In the genomic region with DNA sequence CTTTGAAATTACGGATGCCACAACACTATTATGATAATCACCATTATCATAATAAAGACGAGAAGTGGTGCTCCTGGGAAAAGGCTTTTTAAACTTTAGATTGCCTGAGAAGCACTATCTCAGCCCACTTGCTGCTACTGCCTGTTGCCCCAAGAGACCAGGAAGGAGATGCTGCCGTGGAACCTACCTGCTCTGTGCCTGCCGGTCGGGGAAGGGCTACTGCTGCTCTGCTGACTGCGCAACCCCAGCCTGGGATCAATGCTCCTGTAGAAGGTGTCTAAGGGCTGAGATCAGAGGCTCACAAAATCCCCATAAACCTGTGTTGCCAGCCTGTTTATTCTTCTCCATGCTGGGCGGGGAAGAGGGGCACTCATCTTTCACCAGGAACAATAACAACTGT, we compare ENCODE assay signal across 21 cellular contexts.
"Had no signal": no experiment of that assay in that cellular context is flagged by ENCODE, and none has a peak within 500 bp of the region (broad histone marks: within the 10 kb centered on the region; RNA-seq: fewer than 3 reads in every experiment).

No MANE protein-coding gene starts in this region.

- ATAC-seq: activated T-helper 17 cell treated with anti-CD3 and anti-CD28 coated beads, Interleukin-2, amount 50 U/mL, for 72 hours; T-helper 17 cell had no signal

- H3K36me3 Mint-ChIP-seq: activated naive CD8-positive, alpha-beta T cell had no signal

- H3K4me3 Mint-ChIP-seq: activated CD4-positive, alpha-beta memory T cell treated with anti-CD3 and anti-CD28 coated beads, Interleukin-2, amount 10 ng/mL, durations not matched to agents 7 days and 5 days; activated CD4-positive, alpha-beta T cell treated with anti-CD3 and anti-CD28 coated beads, Interleukin-2, amount 10 ng/mL, durations not matched to agents 7 days and 5 days; activated naive CD4-positive, alpha-beta T cell treated with anti-CD3 and anti-CD28 coated beads for 36 hours; activated naive CD8-positive, alpha-beta T cell; activated T-helper 17 cell treated with anti-CD3 and anti-CD28 coated beads, Interleukin-2, amount 50 U/mL, for 72 hours; T-helper 17 cell had no signal

- H3K27ac Mint-ChIP-seq: activated CD4-positive, alpha-beta memory T cell treated with anti-CD3 and anti-CD28 coated beads, Interleukin-2, amount 10 ng/mL, durations not matched to agents 7 days and 5 days; activated CD4-positive, alpha-beta T cell treated with anti-CD3 and anti-CD28 coated beads, Interleukin-2, amount 10 ng/mL, durations not matched to agents 7 days and 5 days; activated naive CD4-positive, alpha-beta T cell treated with anti-CD3 and anti-CD28 coated beads for 36 hours; activated naive CD8-positive, alpha-beta T cell; activated T-helper 17 cell treated with anti-CD3 and anti-CD28 coated beads, Interleukin-2, amount 50 U/mL, for 72 hours; T-helper 17 cell had no signal

- H3K27me3 Mint-ChIP-seq: activated CD4-positive, alpha-beta memory T cell treated with anti-CD3 and anti-CD28 coated beads, Interleukin-2, amount 10 ng/mL, durations not matched to agents 7 days and 5 days; activated CD4-positive, alpha-beta T cell treated with anti-CD3 and anti-CD28 coated beads, Interleukin-2, amount 10 ng/mL, durations not matched to agents 7 days and 5 days; activated naive CD8-positive, alpha-beta T cell; activated T-helper 17 cell treated with anti-CD3 and anti-CD28 coated beads, Interleukin-2, amount 50 U/mL, for 72 hours; T-helper 17 cell had no signal

- H3K4me1 Mint-ChIP-seq: activated CD4-positive, alpha-beta memory T cell treated with anti-CD3 and anti-CD28 coated beads, Interleukin-2, amount 10 ng/mL, durations not matched to agents 7 days and 5 days; activated CD4-positive, alpha-beta T cell treated with anti-CD3 and anti-CD28 coated beads, Interleukin-2, amount 10 ng/mL, durations not matched to agents 7 days and 5 days; activated T-helper 17 cell treated with anti-CD3 and anti-CD28 coated beads, Interleukin-2, amount 50 U/mL, for 72 hours; T-helper 17 cell had no signal

- DNase-seq: activated CD4-positive, alpha-beta memory T cell treated with anti-CD3 and anti-CD28 coated beads, Interleukin-2, amount 10 ng/mL, durations not matched to agents 7 days and 5 days; activated CD4-positive, alpha-beta T cell treated with anti-CD3 and anti-CD28 coated beads, Interleukin-2, amount 10 ng/mL, durations not matched to agents 7 days and 5 days; activated CD4-positive, CD25-positive, alpha-beta regulatory T cell; activated gamma-delta T cell; activated naive CD4-positive, alpha-beta T cell treated with anti-CD3 and anti-CD28 coated beads for 36 hours; activated T-cell treated with anti-CD3 and anti-CD28 coated beads for 4 hours; activated T-cell treated with anti-CD3 and anti-CD28 coated beads, Interleukin-2, amount 50 U/mL, for 48 hours; cerebellar nuclear complex; Kasumi-1; KBM-7; NCI-H1105 treated with DMSO at 0.1 percent for 48 hours; NCI-H1436 treated with DMSO at 0.1 percent for 48 hours; NCI-H1930; NCI-H446; NCI-H524; NCI-H82; SIG-M5; T-helper 17 cell; T-helper 9 cell had no signal

- H3K9me3 Mint-ChIP-seq: activated T-helper 17 cell treated with anti-CD3 and anti-CD28 coated beads, Interleukin-2, amount 50 U/mL, for 72 hours had no signal
